In genomic region chr1:68230901-68231626, GRCh38 we compare ENCODE assay signal across 8 cellular contexts.
DNase-seq lines count a peak whose midpoint lies in the region; ATAC-seq lines count a peak whose summit lies in the region.

No MANE protein-coding gene starts in this region.

- peaks cover 67% of the 10 kb centered on the region for H3K27me3 Mint-ChIP-seq in stimulated activated memory B cell treated with anti-CD40 and anti-IgM and Interleukin-4, amounts not matched to agents 10 μg/mL and 1 μg/mL and 100 μg/mL, for 72 hours

- H3K4me1 Mint-ChIP-seq in stimulated activated memory B cell treated with anti-CD40 and anti-IgM and Interleukin-4, amounts not matched to agents 10 μg/mL and 1 μg/mL and 100 μg/mL, for 72 hours: peaks cover 23% of the 10 kb centered on the region

- H3K9ac ChIP-seq in adipocyte (ENCODE audit: low read length): peak overlapping the region; percentile 97

- H3K36me3 ChIP-seq in adipocyte (ENCODE audit: control insufficient read depth, insufficient read depth, low read length, severe bottlenecking): peaks cover 3% of the 10 kb centered on the region

- H3K9me3 Mint-ChIP-seq in stimulated activated memory B cell treated with anti-CD40 and anti-IgM and Interleukin-4, amounts not matched to agents 10 μg/mL and 1 μg/mL and 100 μg/mL, for 72 hours: no peaks in the 10 kb centered on the region

- H3K9me3 ChIP-seq in adipocyte (ENCODE audit: control insufficient read depth, low read length) (no peaks in the 10 kb centered on the region), iPS-18c (ENCODE audit: control insufficient read depth, insufficient read depth, low read length) (no peaks in the 10 kb centered on the region)

- H3K4me3 ChIP-seq in adipocyte (ENCODE audit: low read length) (peak overlapping the region; percentile 100), iPS-18c (ENCODE audit: insufficient read depth, low read depth, low read length) (peak overlapping the region; percentile 55)

- H3K4me3 Mint-ChIP-seq in stimulated activated memory B cell treated with anti-CD40 and anti-IgM and Interleukin-4, amounts not matched to agents 10 μg/mL and 1 μg/mL and 100 μg/mL, for 72 hours: peak overlapping the region; percentile 73

- DNase-seq in NCI-H2029 (lab: John Stamatoyannopoulos, UW) (peak; percentile 47), NCI-H2029 treated with DMSO at 0.1 percent for 48 hours (lab: John Stamatoyannopoulos, UW) (no peak), adipocyte (ENCODE audit: low read depth) (peak; percentile 55), activated gamma-delta T cell (lab: John Stamatoyannopoulos, UW) (no peak)
- DNase-seq in activated CD8-positive, alpha-beta memory T cell treated with anti-CD3 and anti-CD28 coated beads, Interleukin-2, amount 50 U/mL, for 4 hours: no peak

- no peak overlapping the region for H3K27ac Mint-ChIP-seq in stimulated activated memory B cell treated with anti-CD40 and anti-IgM and Interleukin-4, amounts not matched to agents 10 μg/mL and 1 μg/mL and 100 μg/mL, for 72 hours

- H3K36me3 Mint-ChIP-seq in stimulated activated memory B cell treated with anti-CD40 and anti-IgM and Interleukin-4, amounts not matched to agents 10 μg/mL and 1 μg/mL and 100 μg/mL, for 72 hours: no peaks in the 10 kb centered on the region

- H3K4me1 ChIP-seq in adipocyte (ENCODE audit: control insufficient read depth, insufficient read depth, low read length): peaks cover 37% of the 10 kb centered on the region

- no peaks in the 10 kb centered on the region for H3K27me3 ChIP-seq in adipocyte (replicated peaks; ENCODE audit: control insufficient read depth, insufficient read depth, low read length)

- ATAC-seq in stimulated activated memory B cell treated with anti-CD40 and anti-IgM and Interleukin-4, amounts not matched to agents 10 μg/mL and 1 μg/mL and 100 μg/mL, for 72 hours: no peak
- ATAC-seq in GM21423 (IDR thresholded peaks at IDR 0.05; ENCODE audit: unreplicated experiment): no peak

Comparison
In these comparisons a context has a peak if more than half of its experiments do, and no peak if none do; other contexts are left out.
1. DNase-seq: peak in NCI-H2029 (single experiment) and adipocyte (single experiment); none in NCI-H2029 treated with DMSO at 0.1 percent for 48 hours (single experiment), activated gamma-delta T cell (single experiment) and activated CD8-positive, alpha-beta memory T cell treated with anti-CD3 and anti-CD28 coated beads, Interleukin-2, amount 50 U/mL, for 4 hours (single experiment).